ENCODE assay signal across 8 cellular contexts in the genomic region with DNA sequence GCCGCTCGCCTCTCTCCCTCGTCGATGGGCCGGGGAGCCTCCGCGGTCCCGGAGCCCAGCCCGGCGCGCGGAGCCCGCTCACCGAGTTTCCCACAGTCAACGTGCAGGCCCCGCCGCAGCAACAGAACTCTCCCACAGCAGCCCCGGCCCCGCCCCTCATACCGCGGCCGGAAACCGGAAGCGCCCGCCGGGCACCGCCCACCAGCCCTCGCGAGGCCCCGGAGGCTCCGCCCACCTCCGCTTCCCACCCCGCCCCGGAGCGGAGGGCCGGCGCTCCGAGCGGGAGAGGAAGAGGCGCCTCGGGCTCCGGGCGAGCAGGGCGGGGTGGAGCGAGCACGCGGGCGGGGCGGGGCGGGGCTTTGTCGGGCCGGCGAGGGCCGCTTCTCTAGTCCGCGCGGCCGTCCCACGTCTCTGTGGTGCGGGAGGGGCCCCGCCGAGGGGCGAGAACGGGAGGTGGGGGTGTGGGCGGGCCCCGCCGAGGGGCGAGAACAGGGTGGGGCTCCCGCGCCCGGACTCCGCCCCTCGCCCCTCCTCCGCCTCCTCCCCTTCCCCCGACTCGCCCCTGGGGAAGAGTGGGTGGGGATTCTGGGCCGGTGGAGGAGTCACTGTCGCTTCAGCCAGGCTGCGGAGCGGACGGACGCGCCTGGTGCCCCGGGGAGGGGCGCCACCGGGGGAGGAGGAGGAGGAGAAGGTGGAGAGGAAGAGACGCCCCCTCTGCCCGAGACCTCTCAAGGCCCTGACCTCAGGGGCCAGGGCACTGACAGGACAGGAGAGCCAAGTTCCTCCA. TPM values are rescaled to one million over a fixed set of nuclear protein-coding genes. Genes with fewer than 3 reads are reported as not detected.
DNase-seq lines count a peak whose midpoint lies in the region; ATAC-seq and TF ChIP-seq lines count a peak whose summit lies in the region.

TSS of gene ABCD1 (plus strand) at position 605 of the 787 bp plus-strand sequence. CDS start 411 bp downstream, outside the sequence.
TSS of gene BCAP31 (minus strand) at position 136 of the 787 bp plus-strand sequence. CDS start 1,143 bp downstream, outside the sequence.

- in situ Hi-C loops in SK-MEL-5 (cut with HindIII; ENCODE audit: low pct_unique_long_range_greater_than_20kb, low sequenced_read_pairs): no loop called here

- H3K9me3 ChIP-seq in MG63 (no peaks in the 10 kb centered on the region), gastroesophageal sphincter (no peaks in the 10 kb centered on the region)

- H3K36me3 ChIP-seq in H7 (replicated peaks; ENCODE audit: control insufficient read depth, insufficient read depth, low read length) (peaks cover 10% of the 10 kb centered on the region), MG63 (peaks cover 21% of the 10 kb centered on the region), gastroesophageal sphincter (peaks cover 0 to 22% of the 10 kb centered on the region in 2 donors)

- peak within 1 kb of the TSS; percentile 80 to 91 (median 87) for H3K27ac ChIP-seq in gastroesophageal sphincter

- peaks cover 0 to 62% (median 32%) of the 10 kb centered on the region in 3 donors for H3K4me1 ChIP-seq in gastroesophageal sphincter

- TF ChIP-seq CTCF in gastroesophageal sphincter (IDR thresholded peaks at IDR 0.05) (no peak), subcutaneous adipose tissue (IDR thresholded peaks at IDR 0.05; ENCODE audit: low read depth) (no peak)

- TF ChIP-seq EP300 in gastroesophageal sphincter (IDR thresholded peaks at IDR 0.05): no peak

- no peaks in the 10 kb centered on the region for H3K27me3 ChIP-seq in H7 (ENCODE audit: control insufficient read depth, insufficient read depth, low read length)
- H3K27me3 ChIP-seq in MG63: no peaks in the 10 kb centered on the region
- H3K27me3 ChIP-seq in gastroesophageal sphincter: no peaks in the 10 kb centered on the region

- peak; percentile 70 to 74 for TF ChIP-seq POLR2A in gastroesophageal sphincter (IDR thresholded peaks at IDR 0.05)

- ATAC-seq in gastroesophageal sphincter: peak; percentile 86

- H3K4me3 ChIP-seq in H7 (ENCODE audit: insufficient read depth, low read depth, low read length): peak within 1 kb of the TSS; percentile 68
- peak within 1 kb of the TSS; percentile 73 for H3K4me3 ChIP-seq in MG63
- peak within 1 kb of the TSS; percentile 76 to 81 for H3K4me3 ChIP-seq in gastroesophageal sphincter

- peak; percentile 86 for DNase-seq in ELR (ENCODE audit: low read depth)
- peak; percentile 98 for DNase-seq in H7
- DNase-seq in MG63: peak; percentile 88
- DNase-seq in SK-MEL-5 (ENCODE audit: low read depth, low spot score): peak; percentile 83
- DNase-seq in activated naive CD4-positive, alpha-beta T cell treated with Interleukin-2 at 50 U/mL for 16 hours: peak; percentile 87
- DNase-seq in non-pigmented ciliary epithelial cell (ENCODE audit: low read depth): peak; percentile 23

- WGBS in gastroesophageal sphincter (ENCODE audit: low coverage in 1 of 2), 2 donors: no CpG with 5 or more reads among the region's 88 CpGs

RNA-seq across cellular contexts. Expression of gene ABCD1, which starts in this region (rescaled TPM):
- total RNA-seq in H7 (2014; rRNA removed; shearing (Covaris generic)): 12.2 and 17.1 TPM in 2 replicates
- total RNA-seq in MG63 (2014; rRNA removed; shearing (Covaris generic); ENCODE audit: low replicate concordance): 24.3 and 28.8 TPM in 2 replicates
- total RNA-seq in SK-MEL-5 (2014; rRNA removed; shearing (Covaris generic)): 39.1 and 43.5 TPM in 2 replicates
- 73.8 and 97.7 TPM in 2 replicates for polyA plus RNA-seq in SK-MEL-5 (2015; cell fraction: cytosol; rRNA removed)
- polyA plus RNA-seq in SK-MEL-5 (2015; cell fraction: nucleus; rRNA removed): 58.5 and 78.2 TPM in 2 replicates
- total RNA-seq in gastroesophageal sphincter (10 to 100 TPM; 14.4 to 38.8 (median 22.0) TPM), subcutaneous adipose tissue (10 to 100 TPM; 12.4 to 83.8 (median 28.1) TPM)

RNA-seq across cellular contexts. Expression of gene BCAP31, which starts in this region (rescaled TPM):
- 95.0 and 176 TPM in 2 replicates for total RNA-seq in H7 (2014; rRNA removed; shearing (Covaris generic))
- 311 and 346 TPM in 2 replicates for total RNA-seq in MG63 (2014; rRNA removed; shearing (Covaris generic); ENCODE audit: low replicate concordance)
- 363 and 424 TPM in 2 replicates for total RNA-seq in SK-MEL-5 (2014; rRNA removed; shearing (Covaris generic))
- polyA plus RNA-seq in SK-MEL-5 (2015; cell fraction: cytosol; rRNA removed): 450 and 558 TPM in 2 replicates
- polyA plus RNA-seq in SK-MEL-5 (2015; cell fraction: nucleus; rRNA removed): 74.9 and 94.8 TPM in 2 replicates
- total RNA-seq in gastroesophageal sphincter: 100 to 1,000 TPM in 2 of 4 donors, 10 to 100 TPM in 2; 76.1 to 125 (median 104) TPM
- 100 to 1,000 TPM; 214 to 334 (median 269) TPM for total RNA-seq in subcutaneous adipose tissue

Comparison
In these comparisons a context has a peak if more than half of its experiments do, and no peak if none do; other contexts are left out.
1. Peak in every context shown above with its lines: DNase-seq, ATAC-seq, H3K4me3 ChIP-seq and H3K27ac ChIP-seq.
2. DNase-seq: peak in every context shown above with its lines; median percentile 98 in H7; 88 in MG63; 87 in activated naive CD4-positive, alpha-beta T cell treated with Interleukin-2 at 50 U/mL for 16 hours; 86 in ELR; 83 in SK-MEL-5; 23 in non-pigmented ciliary epithelial cell.